30 cellular contexts compared by ENCODE assay signal in the genomic region with DNA sequence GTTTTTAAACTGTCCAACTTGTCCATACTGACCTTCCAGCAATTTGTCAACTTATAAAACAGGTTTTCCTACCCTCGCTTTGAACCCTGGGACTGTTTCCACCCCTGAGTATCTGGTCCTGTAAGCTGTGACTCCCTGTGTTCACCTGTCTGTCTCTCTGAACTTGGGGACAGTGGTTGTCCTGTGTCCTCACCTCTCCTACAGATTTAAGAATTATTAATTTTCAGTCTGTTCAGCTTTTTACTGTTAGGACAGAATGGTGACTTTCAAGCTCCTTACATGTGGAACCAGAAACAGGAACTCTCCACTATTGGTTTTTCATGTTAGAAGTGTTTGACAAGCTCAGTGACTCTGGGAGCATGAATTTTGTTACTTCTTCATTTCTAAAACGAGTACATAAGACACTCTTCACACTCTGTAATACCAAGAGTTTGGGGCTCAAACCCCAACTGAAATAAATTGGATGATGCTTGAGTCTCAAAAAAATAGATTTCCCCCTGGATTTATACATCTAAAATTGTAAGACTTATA.
DNase-seq lines count a peak whose midpoint lies in the region; ATAC-seq and TF ChIP-seq lines count a peak whose summit lies in the region.
"Had no signal": no experiment of that assay in that cellular context is flagged by ENCODE, and none has a peak within 500 bp of the region (broad histone marks: within the 10 kb centered on the region; RNA-seq: fewer than 3 reads in every experiment).

No MANE protein-coding gene starts in this region.

- no peak overlapping the region for H3K27ac Mint-ChIP-seq in osteocyte (ENCODE audit: unreplicated experiment)
- H3K27ac Mint-ChIP-seq: activated CD4-positive, alpha-beta memory T cell treated with anti-CD3 and anti-CD28 coated beads for 36 hours; activated T-cell treated with anti-CD3 and anti-CD28 coated beads, Interleukin-2, amount 50 U/mL, for 72 hours; nephron had no signal

- H3K36me3 Mint-ChIP-seq in osteocyte (ENCODE audit: unreplicated experiment), result peaks cover 2% of the 10 kb centered on the region
- H3K36me3 Mint-ChIP-seq: activated CD4-positive, alpha-beta memory T cell treated with anti-CD3 and anti-CD28 coated beads for 36 hours had no signal

- H3K27me3 Mint-ChIP-seq in osteocyte (ENCODE audit: unreplicated experiment), result no peaks in the 10 kb centered on the region
- H3K27me3 Mint-ChIP-seq: activated CD4-positive, alpha-beta memory T cell treated with anti-CD3 and anti-CD28 coated beads for 36 hours had no signal

- H3K36me3 ChIP-seq in BE2C, result no peaks in the 10 kb centered on the region
- H3K36me3 ChIP-seq: BLaER1, MG63, tibial artery had no signal

- peak; percentile 68 for ATAC-seq in GM18907 (IDR thresholded peaks at IDR 0.05; ENCODE audit: unreplicated experiment)
- ATAC-seq in HG02678 (IDR thresholded peaks at IDR 0.05; ENCODE audit: unreplicated experiment), result peak; percentile 59
- no peak for ATAC-seq in HG02623 (IDR thresholded peaks at IDR 0.05; ENCODE audit: unreplicated experiment)
- ATAC-seq: activated T-cell treated with anti-CD3 and anti-CD28 coated beads, Interleukin-2, amount 50 U/mL, for 72 hours; PC-3; SK-N-SH treated with all-trans-retinoic acid at 6 μM for 48 hours had no signal

- no peak overlapping the region for H3K4me3 ChIP-seq in BE2C (ENCODE audit: low read depth, low read length)
- H3K4me3 ChIP-seq: BLaER1, hepatocyte, lung, MG63, tibial artery had no signal

- TF ChIP-seq CTCF in osteocyte (IDR thresholded peaks at IDR 0.05) (no peak), BE2C (IDR thresholded peaks at IDR 0.05; ENCODE audit: low read depth, low read length) (no peak)

- no peak overlapping the region for H3K4me3 Mint-ChIP-seq in osteocyte (ENCODE audit: unreplicated experiment)
- H3K4me3 Mint-ChIP-seq: activated CD4-positive, alpha-beta memory T cell treated with anti-CD3 and anti-CD28 coated beads for 36 hours; activated T-cell treated with anti-CD3 and anti-CD28 coated beads, Interleukin-2, amount 50 U/mL, for 72 hours; nephron had no signal

- no peaks in the 10 kb centered on the region for H3K4me1 ChIP-seq in BE2C
- H3K4me1 ChIP-seq: BLaER1, tibial artery had no signal

- DNase-seq in Kasumi-1 (lab: John Stamatoyannopoulos, UW), result peak; percentile 71 to 79
- DNase-seq in osteocyte (ENCODE audit: extremely low spot score, unreplicated experiment), result no peak
- DNase-seq in pons (ENCODE audit: low spot score), result no peak
- DNase-seq in BE2C, result no peak
- DNase-seq: activated CD4-positive, alpha-beta memory T cell treated with anti-CD3 and anti-CD28 coated beads for 36 hours; activated CD4-positive, CD25-positive, alpha-beta regulatory T cell treated with anti-CD3 and anti-CD28 coated beads, Interleukin-2, amount 50 U/mL, for 72 hours; activated naive CD4-positive, alpha-beta T cell treated with Interleukin-2 at 50 U/mL for 16 hours; activated T-cell treated with anti-CD3 and anti-CD28 coated beads, Interleukin-2, amount 50 U/mL, for 72 hours; cortex of kidney; DMS153; effector memory CD4-positive, alpha-beta T cell; GOT3; KBM-7; MG63; NCI-H1436; NCI-H2081 treated with DMSO at 0.1 percent for 48 hours; NCI-H2227 treated with DMSO at 0.1 percent for 48 hours; NCI-H526; PC-3; stimulated activated CD4-positive, alpha-beta T cell treated with anti-CD3 and anti-CD28 coated beads, Interleukin-4, amount 100 ng/mL, for 24 hours; T-helper 2 cell; tibial artery had no signal

- H3K9me3 Mint-ChIP-seq in osteocyte (ENCODE audit: unreplicated experiment), result peaks cover 2% of the 10 kb centered on the region

- no peaks in the 10 kb centered on the region for H3K4me1 Mint-ChIP-seq in osteocyte (ENCODE audit: unreplicated experiment)
- H3K4me1 Mint-ChIP-seq: nephron had no signal

- no peaks in the 10 kb centered on the region for H3K27me3 ChIP-seq in BE2C
- H3K27me3 ChIP-seq: BLaER1, hepatocyte, MG63, tibial artery had no signal

- no peaks in the 10 kb centered on the region for H3K9me3 ChIP-seq in BE2C
- H3K9me3 ChIP-seq: BLaER1, MG63, tibial artery had no signal

Comparison
In these comparisons a context has a peak if more than half of its experiments do, and no peak if none do; other contexts are left out.
1. DNase-seq: peak in Kasumi-1 (2 of 2); none in osteocyte (single experiment), pons (single experiment) and BE2C (single experiment).